ENCODE assay signal across 9 cellular contexts in genomic region chr4:74148205-74148604, GRCh38. TPM values are rescaled to one million over a fixed set of nuclear protein-coding genes. Genes with fewer than 3 reads are reported as not detected.
"Had no signal": no experiment of that assay in that cellular context is flagged by ENCODE, and none has a peak within 500 bp of the region (broad histone marks: within the 10 kb centered on the region; RNA-seq: fewer than 3 reads in every experiment).

No MANE protein-coding gene starts in this region.

- DNase-seq: GDM1, GF-D8 had no signal

- ATAC-seq: GM12878 had no signal

- FAIRE-seq: G401.6, GM12878, GM12891, GM12892, GM18507, GM19239 had no signal

- H3K4me3 ChIP-seq: GM12878 had no signal

RNA-seq across cellular contexts. Expression of gene CXCL2, which starts 49.2 kb away (rescaled TPM):
- total RNA-seq: G401, GM12878 had no signal
- polyA plus RNA-seq: GM12878 had no signal
